Comparison of ENCODE assay signal across 19 cellular contexts in the genomic region with DNA sequence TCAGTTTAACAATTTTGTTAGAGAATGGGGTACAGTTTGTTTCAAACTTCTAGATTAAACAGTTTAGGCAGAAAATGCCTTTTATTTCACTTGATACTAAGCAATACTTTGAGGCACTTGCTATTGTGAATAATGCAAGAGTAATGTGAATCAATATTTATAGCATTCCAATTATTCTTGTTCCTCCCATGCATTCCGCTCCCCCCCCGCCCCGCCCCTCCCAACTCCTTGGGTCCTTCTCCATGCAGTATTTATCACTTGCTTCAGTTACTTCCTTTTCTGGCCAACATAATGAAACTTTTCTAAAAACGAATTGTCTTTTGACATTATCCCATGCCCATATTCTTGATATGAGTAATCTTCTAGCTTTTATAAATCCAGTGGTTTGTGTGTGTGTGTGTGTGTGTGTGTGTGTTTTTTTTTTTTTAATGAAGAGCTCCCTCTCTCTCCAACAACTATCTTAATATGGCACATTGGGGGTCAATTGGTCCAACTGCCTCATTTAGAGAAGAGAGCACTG. TPM values are rescaled to one million over a fixed set of nuclear protein-coding genes. Genes with fewer than 3 reads are reported as not detected.
DNase-seq lines count a peak whose midpoint lies in the region; ATAC-seq, FAIRE-seq and TF ChIP-seq lines count a peak whose summit lies in the region.
"Had no signal": no experiment of that assay in that cellular context is flagged by ENCODE, and none has a peak within 500 bp of the region (broad histone marks: within the 10 kb centered on the region; RNA-seq: fewer than 3 reads in every experiment).

No MANE protein-coding gene starts in this region.

- H3K4me1 ChIP-seq in upper lobe of left lung = peaks cover 0 to 14% (median 5%) of the 10 kb centered on the region in 4 donors

- H3K27me3 ChIP-seq in WERI-Rb-1 (ENCODE audit: insufficient read depth, low read depth, severe bottlenecking) (no peaks in the 10 kb centered on the region), upper lobe of left lung (no peaks in the 10 kb centered on the region)
- H3K27me3 ChIP-seq: body of pancreas had no signal

- no peak overlapping the region for H3K27ac ChIP-seq in WERI-Rb-1
- peak overlapping the region in 2 of 4 donors; percentile 19 to 89 for H3K27ac ChIP-seq in upper lobe of left lung
- H3K27ac ChIP-seq: body of pancreas, dorsolateral prefrontal cortex, esophagus muscularis mucosa, heart left ventricle, SK-N-MC had no signal

- DNase-seq in AG08395 (ENCODE audit: low spot score) = peak; percentile 7
- no peak for DNase-seq in GM12892 (ENCODE audit: insufficient read length)
- peak; percentile 26 for DNase-seq in UCSD-AML1 (lab: John Stamatoyannopoulos, UW; ENCODE audit: unreplicated experiment)
- DNase-seq in memory B cell (ENCODE audit: low spot score in 2 of 2) = no peak
- DNase-seq in activated T-cell treated with anti-CD3 and anti-CD28 coated beads for 4 hours = no peak
- DNase-seq in WERI-Rb-1 = no peak
- no peak for DNase-seq in upper lobe of left lung
- no peak for DNase-seq in NCI-H187 (lab: John Stamatoyannopoulos, UW)
- DNase-seq: body of pancreas; DMS 273 treated with DMSO at 0.1 percent for 48 hours; dorsolateral prefrontal cortex; heart left ventricle; stimulated activated CD4-positive, alpha-beta T cell treated with anti-CD3 and anti-CD28 coated beads, Interleukin-4, amount 100 ng/mL, for 24 hours; trophoblast cell had no signal

- ATAC-seq in memory B cell (ENCODE audit: low read depth) (no peak), upper lobe of left lung (ENCODE audit: low FRiP score in 2 of 2) (no peak)
- ATAC-seq: body of pancreas, heart left ventricle, sciatic nerve, WTC11 had no signal

- no peaks in the 10 kb centered on the region for H3K36me3 ChIP-seq in WERI-Rb-1
- no peaks in the 10 kb centered on the region for H3K36me3 ChIP-seq in upper lobe of left lung
- H3K36me3 ChIP-seq: esophagus muscularis mucosa, heart left ventricle had no signal

- peak overlapping the region; percentile 98 for H3K4me3 Mint-ChIP-seq in memory B cell

- H3K27me3 Mint-ChIP-seq in memory B cell = no peaks in the 10 kb centered on the region

- TF ChIP-seq POLR2A in GM12892 (IDR thresholded peaks at IDR 0.05; ENCODE audit: low read depth, low read length) (no peak), upper lobe of left lung (IDR thresholded peaks at IDR 0.05) (no peak)

- H3K9me3 ChIP-seq in WERI-Rb-1 (ENCODE audit: severe bottlenecking) (no peaks in the 10 kb centered on the region), upper lobe of left lung (no peaks in the 10 kb centered on the region)
- H3K9me3 ChIP-seq: body of pancreas had no signal

- peaks cover 2% of the 10 kb centered on the region for H3K9me3 Mint-ChIP-seq in memory B cell

- peak; percentile 44 for FAIRE-seq in GM12892 (lab: Jason Lieb, UNC)
- FAIRE-seq: keratinocyte had no signal

- WGBS in upper lobe of left lung, 2 donors = 23 to 40% methylated on average over 4 of the region's 4 CpGs

- H3K4me1 Mint-ChIP-seq in memory B cell = peaks cover 28% of the 10 kb centered on the region

- H3K4me3 ChIP-seq in WERI-Rb-1 (ENCODE audit: low read depth, low read length) (no peak overlapping the region), upper lobe of left lung (peak overlapping the region in 2 of 4 donors; percentile 63 to 64)
- H3K4me3 ChIP-seq: body of pancreas, SK-N-MC had no signal

- TF ChIP-seq CTCF in WERI-Rb-1 (IDR thresholded peaks at IDR 0.05; ENCODE audit: low read depth, low read length) (no peak), upper lobe of left lung (IDR thresholded peaks at IDR 0.05) (no peak)

- H3K27ac Mint-ChIP-seq in memory B cell = peak overlapping the region; percentile 91
- H3K27ac Mint-ChIP-seq: WTC11 had no signal

- TF ChIP-seq EP300 in upper lobe of left lung (IDR thresholded peaks at IDR 0.05) = no peak

- peaks cover 27% of the 10 kb centered on the region for H3K36me3 Mint-ChIP-seq in memory B cell

RNA-seq across cellular contexts. Expression of a gene that starts 1.6 kb away (rescaled TPM):
- polyA plus RNA-seq in GM12892 (2012; ENCODE audit: missing spikeins) = 9.1 TPM
- 10 to 100 TPM in 3 of 6 donors, 1 to 10 TPM in 3; 7.6 to 29.3 (median 11.4) TPM for total RNA-seq in upper lobe of left lung

Comparison
In these comparisons a context has a peak if more than half of its experiments do, and no peak if none do; other contexts are left out.
1. DNase-seq: peak in AG08395 (single experiment) and UCSD-AML1 (single experiment); none in GM12892 (single experiment), memory B cell (0 of 2), activated T-cell treated with anti-CD3 and anti-CD28 coated beads for 4 hours (single experiment), WERI-Rb-1 (single experiment), upper lobe of left lung (0 of 2) and NCI-H187 (0 of 2).